ENCODE assay signal across 14 cellular contexts in the genomic region with DNA sequence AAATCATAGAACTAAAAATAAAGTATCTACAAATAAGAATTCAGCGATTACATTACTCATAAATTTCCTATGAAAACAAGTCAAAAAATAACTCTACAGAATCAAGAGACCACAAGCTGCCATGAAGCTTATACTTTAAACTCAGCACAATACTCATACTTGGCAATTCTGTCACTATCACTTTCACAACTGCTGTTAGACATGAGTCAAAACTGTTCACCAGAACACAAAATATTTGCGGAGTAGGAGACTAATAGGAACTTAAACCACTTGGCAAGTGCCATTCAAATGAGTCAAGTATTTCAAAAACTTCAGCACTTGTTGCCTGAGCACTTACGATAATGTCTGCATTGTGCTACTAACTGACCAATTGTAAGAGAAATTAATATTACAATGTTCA.
DNase-seq lines count a peak whose midpoint lies in the region; ATAC-seq, FAIRE-seq and TF ChIP-seq lines count a peak whose summit lies in the region.
"Had no signal": no experiment of that assay in that cellular context is flagged by ENCODE, and none has a peak within 500 bp of the region (broad histone marks: within the 10 kb centered on the region; RNA-seq: fewer than 3 reads in every experiment).

No MANE protein-coding gene starts in this region.

- peaks cover 11% of the 10 kb centered on the region for H3K9me3 Mint-ChIP-seq in osteocyte (ENCODE audit: unreplicated experiment)
- H3K9me3 Mint-ChIP-seq in stimulated activated effector memory CD8-positive, alpha-beta T cell treated with anti-CD3 and anti-CD28 coated beads, Interleukin-12 subunit alpha, Interleukin-12 subunit beta, amount 100 ng/mL, for 72 hours, result peaks cover 6% of the 10 kb centered on the region

- no peaks in the 10 kb centered on the region for H3K79me2 ChIP-seq in GM12878 (ENCODE audit: control insufficient read depth, insufficient read depth, low read length)

- H3K4me1 ChIP-seq in GM12878 (ENCODE audit: control insufficient read depth, insufficient read depth, low read length), result no peaks in the 10 kb centered on the region

- H3K36me3 ChIP-seq in GM12878 (ENCODE audit: control insufficient read depth in 2 of 2, insufficient read depth in 2 of 2, low read length in 1 of 2), result no peaks in the 10 kb centered on the region

- H3K36me3 Mint-ChIP-seq in osteocyte (ENCODE audit: unreplicated experiment), result peaks cover 3% of the 10 kb centered on the region
- no peaks in the 10 kb centered on the region for H3K36me3 Mint-ChIP-seq in stimulated activated effector memory CD8-positive, alpha-beta T cell treated with anti-CD3 and anti-CD28 coated beads, Interleukin-12 subunit alpha, Interleukin-12 subunit beta, amount 100 ng/mL, for 72 hours
- H3K36me3 Mint-ChIP-seq: immature natural killer cell, WTC11 had no signal

- peak; percentile 52 for ATAC-seq in GM18517 (IDR thresholded peaks at IDR 0.05; ENCODE audit: unreplicated experiment)
- ATAC-seq in HG03460 (IDR thresholded peaks at IDR 0.05; ENCODE audit: unreplicated experiment), result peak; percentile 71
- peak; percentile 85 for ATAC-seq in GM12878
- no peak for ATAC-seq in HG02642 (IDR thresholded peaks at IDR 0.05; ENCODE audit: poor library complexity, unreplicated experiment)
- no peak for ATAC-seq in stimulated activated effector memory CD8-positive, alpha-beta T cell treated with anti-CD3 and anti-CD28 coated beads, Interleukin-12 subunit alpha, Interleukin-12 subunit beta, amount 100 ng/mL, for 72 hours
- ATAC-seq: WTC11 had no signal

- no peak for DNase-seq in GM12878 (ENCODE audit: low read depth, low spot score)
- no peak for DNase-seq in osteocyte (ENCODE audit: extremely low spot score, unreplicated experiment)
- no peak for DNase-seq in stimulated activated effector memory CD8-positive, alpha-beta T cell treated with anti-CD3 and anti-CD28 coated beads, Interleukin-12 subunit alpha, Interleukin-12 subunit beta, amount 100 ng/mL, for 72 hours (ENCODE audit: low spot score in 2 of 2)
- no peak for DNase-seq in GM19238 (ENCODE audit: insufficient read length, low spot score)
- DNase-seq in medulla oblongata (ENCODE audit: extremely low spot score), result no peak
- DNase-seq: DMS79 treated with DMSO at 0.1 percent for 48 hours, dorsolateral prefrontal cortex, immature natural killer cell, NCI-H1092 treated with DMSO at 0.1 percent for 48 hours, nucleus accumbens had no signal

- RAD21 ChIA-PET in GM12878 (lab: Charles Lee; ENCODE audit: unreplicated experiment), result no interaction called here

- H3K4me2 ChIP-seq in GM12878 (ENCODE audit: control insufficient read depth, insufficient read depth), result no peak overlapping the region

- SMC1A ChIA-PET in GM12878 (lab: Charles Lee; ENCODE audit: uncharacterized antibody, unreplicated experiment), result interaction anchor here (1.1 to 1.2 kb wide), 2 partner anchors 11 to 101 kb away, joined by 3 read pairs; no protein-coding TSS in a partner anchor

- WGBS in GM12878 (ENCODE audit: insufficient coverage, insufficient replicate concordance, low lambda C conversion rate, missing lambda C conversion rate), result 33% methylated on average over 3 of the region's 3 CpGs

- H4K20me1 ChIP-seq in GM12878 (ENCODE audit: control insufficient read depth, insufficient read depth), result no peaks in the 10 kb centered on the region

- TF ChIP-seq POLR2A in GM12878 (IDR thresholded peaks at IDR 0.05; ENCODE audit: low read depth, low read length), result no peak

- FAIRE-seq in GM12878 (lab: Jason Lieb, UNC), result no peak

- intact Hi-C loops in GM12878 (cut with micrococcal nuclease; ENCODE audit: unreplicated experiment), result no loop called here

- no peak overlapping the region for H2AFZ ChIP-seq in GM12878 (ENCODE audit: control insufficient read depth, low read depth, low read length)

- no peak for TF ChIP-seq RAD21 in GM12878 (IDR thresholded peaks at IDR 0.05; ENCODE audit: insufficient read depth, low read depth, low read length)

- POLR2A ChIA-PET in GM12878 (lab: Charles Lee), result no interaction called here

- H3K27ac Mint-ChIP-seq in osteocyte (ENCODE audit: unreplicated experiment), result peak overlapping the region; percentile 58
- no peak overlapping the region for H3K27ac Mint-ChIP-seq in stimulated activated effector memory CD8-positive, alpha-beta T cell treated with anti-CD3 and anti-CD28 coated beads, Interleukin-12 subunit alpha, Interleukin-12 subunit beta, amount 100 ng/mL, for 72 hours
- H3K27ac Mint-ChIP-seq: immature natural killer cell, WTC11 had no signal

- no peak overlapping the region for H3K4me3 ChIP-seq in GM12878
- H3K4me3 ChIP-seq: dorsolateral prefrontal cortex had no signal

- no TSS peak for BruUV-seq in GM12878 (replicated peaks; lab: Mats Ljungman, UMichigan)

- no peak overlapping the region for H3K9ac ChIP-seq in GM12878 (ENCODE audit: control insufficient read depth, insufficient read depth, low read length)

- H3K27me3 ChIP-seq in GM12878 (replicated peaks in 1 of 2; ENCODE audit: control insufficient read depth in 2 of 2, insufficient read depth in 2 of 2, low read length in 1 of 2), result no peaks in the 10 kb centered on the region
- H3K27me3 ChIP-seq: dorsolateral prefrontal cortex had no signal

- no peaks in the 10 kb centered on the region for H3K27me3 Mint-ChIP-seq in osteocyte (ENCODE audit: unreplicated experiment)

- H3K4me1 Mint-ChIP-seq in osteocyte (ENCODE audit: unreplicated experiment), result peaks cover 27% of the 10 kb centered on the region
- H3K4me1 Mint-ChIP-seq in stimulated activated effector memory CD8-positive, alpha-beta T cell treated with anti-CD3 and anti-CD28 coated beads, Interleukin-12 subunit alpha, Interleukin-12 subunit beta, amount 100 ng/mL, for 72 hours, result no peaks in the 10 kb centered on the region
- H3K4me1 Mint-ChIP-seq: immature natural killer cell, WTC11 had no signal

- CTCF ChIA-PET in GM12878 (lab: Yijun Ruan, JAX), result no interaction called here

- no peak overlapping the region for H3K27ac ChIP-seq in GM12878 (ENCODE audit: control insufficient read depth, insufficient read depth)
- H3K27ac ChIP-seq: dorsolateral prefrontal cortex had no signal

- no peak overlapping the region for H3K4me3 Mint-ChIP-seq in osteocyte (ENCODE audit: unreplicated experiment)
- H3K4me3 Mint-ChIP-seq in stimulated activated effector memory CD8-positive, alpha-beta T cell treated with anti-CD3 and anti-CD28 coated beads, Interleukin-12 subunit alpha, Interleukin-12 subunit beta, amount 100 ng/mL, for 72 hours, result no peak overlapping the region
- H3K4me3 Mint-ChIP-seq: immature natural killer cell, WTC11 had no signal

- TF ChIP-seq EP300 in GM12878 (IDR thresholded peaks at IDR 0.05; ENCODE audit: borderline replicate concordance in 1 of 2, control insufficient read depth in 1 of 2, low read depth in 2 of 2, low read length in 2 of 2), result peak in 1 of 2 experiments; percentile 13; a peak in 1 of 4 replicates

- TF ChIP-seq CTCF in GM12878 (IDR thresholded peaks at IDR 0.05 in 2 of 3, conservative IDR thresholded peaks at IDR 0.05 in 1 of 3; ENCODE audit: control insufficient read depth in 2 of 3, extremely low read depth in 1 of 3, insufficient read depth in 1 of 3, low read depth in 3 of 3, low read length in 3 of 3) (no peak), osteocyte (IDR thresholded peaks at IDR 0.05) (no peak)

- no peaks in the 10 kb centered on the region for H3K9me3 ChIP-seq in GM12878 (replicated peaks; ENCODE audit: control insufficient read depth, insufficient read depth, low read length)

- in situ Hi-C loops in GM12878 (cut with MboI), result no loop called here

TF ChIP-seq in GM12878, 131 proteins besides CTCF, POLR2A, EP300 and RAD21:
- TF ChIP-seq MTA2 (IDR thresholded peaks at IDR 0.05; ENCODE audit: low read depth) (peak; percentile 40; the same call in 1 of the 2 replicates), ATF7 (IDR thresholded peaks at IDR 0.05; ENCODE audit: low read depth) (peak; percentile 27; the same call in 1 of the 2 replicates), MEF2A (IDR thresholded peaks at IDR 0.05; ENCODE audit: insufficient read depth, low read depth, low read length) (0 out of 2 replicates have a peak, but pooled peaks have one; percentile 23), GABPA (IDR thresholded peaks at IDR 0.05; ENCODE audit: low read depth) (no peak), MEF2B (IDR thresholded peaks at IDR 0.05; ENCODE audit: partially characterized antibody, poor library complexity, severe bottlenecking) (peak; percentile 34), BHLHE40 (IDR thresholded peaks at IDR 0.05; ENCODE audit: borderline replicate concordance in 1 of 2, low read depth in 2 of 2, low read length in 1 of 2) (peak in 1 of 2 experiments; percentile 26; a peak in 1 of 4 replicates), RUNX3 (IDR thresholded peaks at IDR 0.05; ENCODE audit: low read length) (peak; percentile 19; the same call in 1 of the 2 replicates), IKZF2 (IDR thresholded peaks at IDR 0.05) (peak; percentile 41; a peak in 1 of 4 replicates), DPF2 (IDR thresholded peaks at IDR 0.05) (0 out of 2 replicates have a peak, but pooled peaks have one; percentile 17), GATAD2B (conservative IDR thresholded peaks at IDR 0.05; ENCODE audit: low read depth) (no peak)
- TF ChIP-seq, protein P1, sequence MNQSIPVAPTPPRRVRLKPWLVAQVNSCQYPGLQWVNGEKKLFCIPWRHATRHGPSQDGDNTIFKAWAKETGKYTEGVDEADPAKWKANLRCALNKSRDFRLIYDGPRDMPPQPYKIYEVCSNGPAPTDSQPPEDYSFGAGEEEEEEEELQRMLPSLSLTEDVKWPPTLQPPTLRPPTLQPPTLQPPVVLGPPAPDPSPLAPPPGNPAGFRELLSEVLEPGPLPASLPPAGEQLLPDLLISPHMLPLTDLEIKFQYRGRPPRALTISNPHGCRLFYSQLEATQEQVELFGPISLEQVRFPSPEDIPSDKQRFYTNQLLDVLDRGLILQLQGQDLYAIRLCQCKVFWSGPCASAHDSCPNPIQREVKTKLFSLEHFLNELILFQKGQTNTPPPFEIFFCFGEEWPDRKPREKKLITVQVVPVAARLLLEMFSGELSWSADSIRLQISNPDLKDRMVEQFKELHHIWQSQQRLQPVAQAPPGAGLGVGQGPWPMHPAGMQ (IDR thresholded peaks at IDR 0.05; ENCODE audit: borderline replicate concordance), result no peak
- TF ChIP-seq, protein P2, sequence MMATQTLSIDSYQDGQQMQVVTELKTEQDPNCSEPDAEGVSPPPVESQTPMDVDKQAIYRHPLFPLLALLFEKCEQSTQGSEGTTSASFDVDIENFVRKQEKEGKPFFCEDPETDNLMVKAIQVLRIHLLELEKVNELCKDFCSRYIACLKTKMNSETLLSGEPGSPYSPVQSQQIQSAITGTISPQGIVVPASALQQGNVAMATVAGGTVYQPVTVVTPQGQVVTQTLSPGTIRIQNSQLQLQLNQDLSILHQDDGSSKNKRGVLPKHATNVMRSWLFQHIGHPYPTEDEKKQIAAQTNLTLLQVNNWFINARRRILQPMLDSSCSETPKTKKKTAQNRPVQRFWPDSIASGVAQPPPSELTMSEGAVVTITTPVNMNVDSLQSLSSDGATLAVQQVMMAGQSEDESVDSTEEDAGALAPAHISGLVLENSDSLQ (IDR thresholded peaks at IDR 0.05), result peak; percentile 41; the same call in 1 of the 2 replicates
TF ChIP-seq in GM12878: peak in this region for 9.

Comparison
In these comparisons a context has a peak if more than half of its experiments do, and no peak if none do; other contexts are left out.
1. ATAC-seq: peak in GM18517 (single experiment), HG03460 (single experiment) and GM12878 (single experiment); none in HG02642 (single experiment) and stimulated activated effector memory CD8-positive, alpha-beta T cell treated with anti-CD3 and anti-CD28 coated beads, Interleukin-12 subunit alpha, Interleukin-12 subunit beta, amount 100 ng/mL, for 72 hours (single experiment).